Comparison of ENCODE assay signal across 27 cellular contexts in the genomic region with DNA sequence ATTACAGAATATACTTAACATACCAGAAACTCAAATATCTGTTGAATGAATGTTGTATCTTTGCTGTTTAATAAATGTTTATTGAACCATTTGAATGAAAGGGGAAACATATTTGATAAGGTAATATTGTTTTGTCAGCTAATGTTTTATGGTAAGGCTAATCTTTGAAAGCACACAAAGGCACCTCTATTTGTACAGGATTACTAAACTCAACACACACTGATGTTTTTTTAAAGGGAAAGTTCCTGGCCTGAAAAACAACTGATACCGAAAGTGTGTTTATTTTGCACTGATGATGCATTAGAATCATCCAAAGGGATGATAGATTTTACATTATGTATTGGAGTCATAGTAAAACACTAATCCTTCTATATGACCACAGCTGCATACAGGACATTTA.
"Had no signal": no experiment of that assay in that cellular context is flagged by ENCODE, and none has a peak within 500 bp of the region (broad histone marks: within the 10 kb centered on the region; RNA-seq: fewer than 3 reads in every experiment).

No MANE protein-coding gene starts in this region.

- H3K36me3 ChIP-seq: gastroesophageal sphincter, heart left ventricle, neutrophil, right lobe of liver, tibial artery, upper lobe of left lung had no signal

- H3K27ac ChIP-seq: dorsolateral prefrontal cortex, gastroesophageal sphincter, heart left ventricle, hepatocyte, neutrophil, parathyroid adenoma, right lobe of liver, testis, tibial artery, upper lobe of left lung had no signal

- ATAC-seq: gastroesophageal sphincter; heart left ventricle; left lobe of liver; mucosa of descending colon; natural killer cell treated with Interleukin-12 subunit alpha and Interleukin-12 subunit beta and Interleukin-15 and Interleukin-18, amount 100 ng/mL, for 72 hours; right lobe of liver; stimulated activated effector memory CD8-positive, alpha-beta T cell treated with anti-CD3 and anti-CD28 coated beads, Interleukin-12 subunit alpha, Interleukin-12 subunit beta, amount 100 ng/mL, for 72 hours; stimulated activated naive CD8-positive, alpha-beta T cell treated with anti-CD3 and anti-CD28 coated beads, Interleukin-15, Interleukin-2, amounts not matched to agents 100 U/mL and 50 U/mL, for 24 hours had no signal

- H3K9me3 ChIP-seq: gastroesophageal sphincter, mucosa of descending colon, neutrophil, right lobe of liver, testis, tibial artery, upper lobe of left lung had no signal

- H3K27me3 ChIP-seq: dorsolateral prefrontal cortex, gastroesophageal sphincter, heart left ventricle, hepatocyte, neutrophil, right lobe of liver, testis, tibial artery, upper lobe of left lung had no signal

- H3K4me3 ChIP-seq: dorsolateral prefrontal cortex, gastroesophageal sphincter, heart left ventricle, hepatocyte, lung, mucosa of descending colon, right lobe of liver, smooth muscle cell, testis, tibial artery, upper lobe of left lung had no signal

- DNase-seq: dorsolateral prefrontal cortex; effector CD4-positive, alpha-beta T cell; foreskin fibroblast; heart left ventricle; kidney; mucosa of descending colon; naive B cell; right lobe of liver; stimulated activated CD4-positive, alpha-beta T cell treated with anti-CD3 and anti-CD28 coated beads, Interleukin-12 subunit alpha, Interleukin-12 subunit beta, amount 100 ng/mL, for 4 hours; stimulated activated CD4-positive, alpha-beta T cell treated with anti-CD3 and anti-CD28 coated beads, Interleukin-1b, Interleukin-23, amount 100 ng/mL, for 48 hours; stimulated activated CD4-positive, alpha-beta T cell treated with anti-CD3 and anti-CD28 coated beads, Interleukin-4, amount 100 ng/mL, for 24 hours; stimulated activated naive CD8-positive, alpha-beta T cell treated with anti-CD3 and anti-CD28 coated beads, Interleukin-15, Interleukin-2, amounts not matched to agents 100 U/mL and 50 U/mL, for 24 hours; substantia nigra; testis; tibial artery; upper lobe of left lung had no signal

- FAIRE-seq: colon, kidney, urothelium cell line had no signal

- H3K4me1 ChIP-seq: gastroesophageal sphincter, heart left ventricle, parathyroid adenoma, right lobe of liver, testis, tibial artery, upper lobe of left lung had no signal
